Comparison of ENCODE assay signal across 1 cellular context in genomic region chr18:43277164-43277600, GRCh38.
TF ChIP-seq lines count a peak whose summit lies in the region.

A gene with protein sequence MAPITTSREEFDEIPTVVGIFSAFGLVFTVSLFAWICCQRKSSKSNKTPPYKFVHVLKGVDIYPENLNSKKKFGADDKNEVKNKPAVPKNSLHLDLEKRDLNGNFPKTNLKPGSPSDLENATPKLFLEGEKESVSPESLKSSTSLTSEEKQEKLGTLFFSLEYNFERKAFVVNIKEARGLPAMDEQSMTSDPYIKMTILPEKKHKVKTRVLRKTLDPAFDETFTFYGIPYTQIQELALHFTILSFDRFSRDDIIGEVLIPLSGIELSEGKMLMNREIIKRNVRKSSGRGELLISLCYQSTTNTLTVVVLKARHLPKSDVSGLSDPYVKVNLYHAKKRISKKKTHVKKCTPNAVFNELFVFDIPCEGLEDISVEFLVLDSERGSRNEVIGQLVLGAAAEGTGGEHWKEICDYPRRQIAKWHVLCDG (minus strand): TSS chr18:43277490. CDS start chr18:43277281, 209 bp downstream.

TF ChIP-seq in HepG2, 621 proteins besides CTCF, POLR2A, EP300 and RAD21 (continued from another document and continues in another):
- TF ChIP-seq ZNF883 (CRISPR knock-in tag; IDR thresholded peaks at IDR 0.05; ENCODE audit: not compliant biosample characterization): no peak
- TF ChIP-seq TOPORS (CRISPR knock-in tag; IDR thresholded peaks at IDR 0.05): no peak
- no peak for TF ChIP-seq NCOA5 (CRISPR knock-in tag; IDR thresholded peaks at IDR 0.05)
- TF ChIP-seq WIZ (CRISPR knock-in tag; IDR thresholded peaks at IDR 0.05): peak; percentile 77; the same call in 1 of the 2 replicates
- peak; percentile 44; the same call in 1 of the 2 replicates for TF ChIP-seq SALL1 (CRISPR knock-in tag; IDR thresholded peaks at IDR 0.05)
- TF ChIP-seq ZNF513 (CRISPR knock-in tag; conservative IDR thresholded peaks at IDR 0.05): no peak
- TF ChIP-seq ZNF10 (CRISPR knock-in tag; IDR thresholded peaks at IDR 0.05; ENCODE audit: borderline replicate concordance, low read depth): no peak
- TF ChIP-seq, protein P1, sequence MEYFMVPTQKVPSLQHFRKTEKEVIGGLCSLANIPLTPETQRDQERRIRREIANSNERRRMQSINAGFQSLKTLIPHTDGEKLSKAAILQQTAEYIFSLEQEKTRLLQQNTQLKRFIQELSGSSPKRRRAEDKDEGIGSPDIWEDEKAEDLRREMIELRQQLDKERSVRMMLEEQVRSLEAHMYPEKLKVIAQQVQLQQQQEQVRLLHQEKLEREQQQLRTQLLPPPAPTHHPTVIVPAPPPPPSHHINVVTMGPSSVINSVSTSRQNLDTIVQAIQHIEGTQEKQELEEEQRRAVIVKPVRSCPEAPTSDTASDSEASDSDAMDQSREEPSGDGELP (IDR thresholded peaks at IDR 0.05; ENCODE audit: borderline replicate concordance, low read depth): no peak
- TF ChIP-seq ZNF878 (CRISPR knock-in tag; IDR thresholded peaks at IDR 0.05): no peak
- TF ChIP-seq ZNF7 (CRISPR knock-in tag; IDR thresholded peaks at IDR 0.05): no peak
- TF ChIP-seq ZNF709 (CRISPR knock-in tag; IDR thresholded peaks at IDR 0.05): no peak
- TF ChIP-seq ZC3H13 (CRISPR knock-in tag; IDR thresholded peaks at IDR 0.05): no peak
- TF ChIP-seq EHMT2 (IDR thresholded peaks at IDR 0.05; ENCODE audit: borderline replicate concordance, low read depth, low read length): peak; percentile 79
- TF ChIP-seq EED (CRISPR knock-in tag; IDR thresholded peaks at IDR 0.05): no peak
- TF ChIP-seq ZNF766 (CRISPR knock-in tag; IDR thresholded peaks at IDR 0.05; ENCODE audit: borderline replicate concordance): no peak
- TF ChIP-seq ERF (CRISPR knock-in tag; IDR thresholded peaks at IDR 0.05): peak; percentile 35; the same call in 1 of the 2 replicates
- no peak for TF ChIP-seq SRSF1 (optimal IDR thresholded peaks at IDR 0.05; ENCODE audit: low read depth, low read length)
- TF ChIP-seq HMGA1 (CRISPR knock-in tag; conservative IDR thresholded peaks at IDR 0.05): no peak
- no peak for TF ChIP-seq ZFP90 (CRISPR knock-in tag; IDR thresholded peaks at IDR 0.05; ENCODE audit: borderline replicate concordance)
- peak; percentile 72 to 97 for TF ChIP-seq REST (IDR thresholded peaks at IDR 0.05; ENCODE audit: borderline replicate concordance in 1 of 2, low read depth in 1 of 2, low read length in 2 of 2)
- peak; percentile 97 for TF ChIP-seq MIER2 (CRISPR knock-in tag; IDR thresholded peaks at IDR 0.05)
- TF ChIP-seq RBM39 (IDR thresholded peaks at IDR 0.05; ENCODE audit: low read depth, low read length, poor library complexity, severe bottlenecking): no peak
- TF ChIP-seq YY1 (IDR thresholded peaks at IDR 0.05; ENCODE audit: insufficient read depth, insufficient replicate concordance, low read depth, low read length): peak; percentile 60
- TF ChIP-seq RNF2 (conservative IDR thresholded peaks at IDR 0.05; ENCODE audit: low read depth): no peak
- TF ChIP-seq FOXO1 (CRISPR knock-in tag; IDR thresholded peaks at IDR 0.05): no peak
- TF ChIP-seq SKI (IDR thresholded peaks at IDR 0.05; ENCODE audit: partially characterized antibody): no peak
- no peak for TF ChIP-seq UBTF (CRISPR knock-in tag; IDR thresholded peaks at IDR 0.05)
- TF ChIP-seq ZNF274 (CRISPR knock-in tag; IDR thresholded peaks at IDR 0.05): no peak
- TF ChIP-seq NCOA2 (CRISPR knock-in tag; IDR thresholded peaks at IDR 0.05): no peak
- TF ChIP-seq MYC (CRISPR knock-in tag; IDR thresholded peaks at IDR 0.05; ENCODE audit: borderline replicate concordance): no peak
- TF ChIP-seq CCAR2 (optimal IDR thresholded peaks at IDR 0.05; ENCODE audit: low read depth, low read length): no peak
- no peak for TF ChIP-seq PAXIP1 (CRISPR knock-in tag; conservative IDR thresholded peaks at IDR 0.05)
- TF ChIP-seq ZSCAN12 (CRISPR knock-in tag; IDR thresholded peaks at IDR 0.05): no peak
- no peak for TF ChIP-seq MIXL1 (CRISPR knock-in tag; IDR thresholded peaks at IDR 0.05)
- no peak for TF ChIP-seq PITX1 (CRISPR knock-in tag; IDR thresholded peaks at IDR 0.05)
- TF ChIP-seq STAG1 (CRISPR knock-in tag; IDR thresholded peaks at IDR 0.05): no peak
- 0 out of 2 replicates have a peak, but pooled peaks have one; percentile 20 for TF ChIP-seq SAP130 (CRISPR knock-in tag; IDR thresholded peaks at IDR 0.05; ENCODE audit: low read depth)
- TF ChIP-seq DNMT3B (CRISPR knock-in tag; conservative IDR thresholded peaks at IDR 0.05): no peak
- TF ChIP-seq HES4 (CRISPR knock-in tag; IDR thresholded peaks at IDR 0.05; ENCODE audit: borderline replicate concordance): no peak
- TF ChIP-seq GPN1 (CRISPR knock-in tag; IDR thresholded peaks at IDR 0.05; ENCODE audit: borderline replicate concordance): no peak
- no peak for TF ChIP-seq U2AF1 (optimal IDR thresholded peaks at IDR 0.05; ENCODE audit: low read depth, low read length)
- no peak for TF ChIP-seq ZNF331 (CRISPR knock-in tag; IDR thresholded peaks at IDR 0.05)
- no peak for TF ChIP-seq ZBED4 (CRISPR knock-in tag; IDR thresholded peaks at IDR 0.05; ENCODE audit: borderline replicate concordance)
- no peak for TF ChIP-seq ZNF33A (CRISPR knock-in tag; IDR thresholded peaks at IDR 0.05; ENCODE audit: borderline replicate concordance)
- TF ChIP-seq ZNF556 (CRISPR knock-in tag; IDR thresholded peaks at IDR 0.05; ENCODE audit: borderline replicate concordance): no peak
- TF ChIP-seq GRHL1 (CRISPR knock-in tag; conservative IDR thresholded peaks at IDR 0.05): no peak
- no peak for TF ChIP-seq ZNF333 (CRISPR knock-in tag; IDR thresholded peaks at IDR 0.05; ENCODE audit: borderline replicate concordance)
- TF ChIP-seq, protein P2, sequence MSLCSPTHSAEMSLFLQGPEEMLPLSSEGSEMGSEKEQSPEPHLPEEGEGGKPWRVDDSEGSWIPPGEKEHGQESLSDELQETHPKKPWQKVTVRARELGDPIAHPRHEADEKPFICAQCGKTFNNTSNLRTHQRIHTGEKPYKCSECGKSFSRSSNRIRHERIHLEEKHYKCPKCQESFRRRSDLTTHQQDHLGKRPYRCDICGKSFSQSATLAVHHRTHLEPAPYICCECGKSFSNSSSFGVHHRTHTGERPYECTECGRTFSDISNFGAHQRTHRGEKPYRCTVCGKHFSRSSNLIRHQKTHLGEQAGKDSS (CRISPR knock-in tag; IDR thresholded peaks at IDR 0.05; ENCODE audit: borderline replicate concordance, low read depth): no peak
